ENCODE assay signal across 23 cellular contexts in genomic region chr3:42236611-42237010, GRCh38. TPM values are rescaled to one million over a fixed set of nuclear protein-coding genes. Genes with fewer than 3 reads are reported as not detected.
DNase-seq lines count a peak whose midpoint lies in the region; ATAC-seq and TF ChIP-seq lines count a peak whose summit lies in the region.
"Had no signal": no experiment of that assay in that cellular context is flagged by ENCODE, and none has a peak within 500 bp of the region (broad histone marks: within the 10 kb centered on the region; RNA-seq: fewer than 3 reads in every experiment).

No MANE protein-coding gene starts in this region.

- TF ChIP-seq CTCF in VCaP (conservative IDR thresholded peaks at IDR 0.05): no peak
- no peak for TF ChIP-seq CTCF in choroid plexus epithelial cell (conservative IDR thresholded peaks at IDR 0.05; ENCODE audit: low read depth, low read length)
- TF ChIP-seq CTCF in right atrium auricular region (IDR thresholded peaks at IDR 0.05): no peak

- DNase-seq in choroid plexus epithelial cell (ENCODE audit: low read depth): peak; percentile 14
- no peak for DNase-seq in dermis blood vessel endothelial cell
- no peak for DNase-seq in right atrium auricular region (ENCODE audit: low spot score)
- DNase-seq: 8988T; ACHN; BE2C; C1 segment of cervical spinal cord; CD4-positive, alpha-beta memory T cell; CD4-positive, CD25-positive, alpha-beta regulatory T cell; CD8-positive, alpha-beta memory T cell; COR-L47; DMS 273 treated with DMSO at 0.1 percent for 48 hours; DMS153; DMS53; DMS79; DND-41; EL; GDM1 had no signal

- no peaks in the 10 kb centered on the region for H3K4me1 ChIP-seq in right atrium auricular region
- H3K4me1 ChIP-seq: BE2C, BLaER1 had no signal

- H3K4me3 ChIP-seq in choroid plexus epithelial cell (ENCODE audit: low read depth, low read length): no peak overlapping the region
- H3K4me3 ChIP-seq in right atrium auricular region: no peak overlapping the region
- H3K4me3 ChIP-seq: BLaER1, GM12878 had no signal

- H3K9me3 ChIP-seq in right atrium auricular region: peaks cover 0 to 21% of the 10 kb centered on the region in 2 donors
- H3K9me3 ChIP-seq: BE2C had no signal

- no peaks in the 10 kb centered on the region for H3K27me3 ChIP-seq in right atrium auricular region
- H3K27me3 ChIP-seq: BE2C, BLaER1 had no signal

- H3K27ac ChIP-seq in VCaP (peak overlapping the region; percentile 61), right atrium auricular region (no peak overlapping the region)
- H3K27ac ChIP-seq: BLaER1 had no signal

- ATAC-seq in HG03045 (IDR thresholded peaks at IDR 0.05; ENCODE audit: unreplicated experiment): no peak
- ATAC-seq: GM12878 had no signal

- H3K36me3 ChIP-seq in right atrium auricular region: no peaks in the 10 kb centered on the region
- H3K36me3 ChIP-seq: BE2C, BLaER1 had no signal

RNA-seq across cellular contexts. Expression of gene CCK, which starts 29.4 kb away (rescaled TPM):
- total RNA-seq in dermis blood vessel endothelial cell (not detected in 2 replicates), right atrium auricular region (not detected)
- total RNA-seq: CD4-positive, alpha-beta memory T cell; CD4-positive, CD25-positive, alpha-beta regulatory T cell; CD8-positive, alpha-beta memory T cell; G401; GM12878 had no signal
